1 cellular context compared by ENCODE assay signal in the genomic region with DNA sequence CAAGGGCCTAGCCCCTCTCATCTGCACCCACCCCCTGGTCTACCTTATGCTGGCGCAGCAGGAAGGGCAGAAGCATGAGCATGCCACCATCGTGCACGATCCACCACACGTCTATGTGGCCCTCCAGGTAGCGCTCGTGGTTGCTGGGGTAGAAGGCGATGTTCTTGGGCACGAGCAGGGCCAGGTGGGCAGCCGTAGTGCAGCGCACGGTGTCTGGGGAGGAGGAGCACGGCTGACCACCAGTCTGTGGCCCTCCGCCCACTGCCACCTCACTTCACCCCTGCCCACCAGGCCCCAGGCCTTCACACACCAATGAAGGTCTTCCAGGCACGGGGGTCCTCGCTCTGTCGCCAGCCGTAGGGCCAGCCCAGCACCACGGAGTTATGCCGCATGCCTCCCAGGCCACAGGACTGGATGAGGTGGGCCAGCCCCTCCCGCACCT.
TF ChIP-seq lines count a peak whose summit lies in the region.

No MANE protein-coding gene starts in this region.

TF ChIP-seq in K562, 482 proteins besides CTCF, POLR2A, EP300 and RAD21:
- TF ChIP-seq POLR2G (IDR thresholded peaks at IDR 0.05; ENCODE audit: low read depth, low read length) (peak; percentile 49; the same call in 1 of the 2 replicates), ZNF41 (CRISPR knock-in tag; conservative IDR thresholded peaks at IDR 0.05) (no peak)
